Comparison of ENCODE assay signal across 20 cellular contexts in the genomic region with DNA sequence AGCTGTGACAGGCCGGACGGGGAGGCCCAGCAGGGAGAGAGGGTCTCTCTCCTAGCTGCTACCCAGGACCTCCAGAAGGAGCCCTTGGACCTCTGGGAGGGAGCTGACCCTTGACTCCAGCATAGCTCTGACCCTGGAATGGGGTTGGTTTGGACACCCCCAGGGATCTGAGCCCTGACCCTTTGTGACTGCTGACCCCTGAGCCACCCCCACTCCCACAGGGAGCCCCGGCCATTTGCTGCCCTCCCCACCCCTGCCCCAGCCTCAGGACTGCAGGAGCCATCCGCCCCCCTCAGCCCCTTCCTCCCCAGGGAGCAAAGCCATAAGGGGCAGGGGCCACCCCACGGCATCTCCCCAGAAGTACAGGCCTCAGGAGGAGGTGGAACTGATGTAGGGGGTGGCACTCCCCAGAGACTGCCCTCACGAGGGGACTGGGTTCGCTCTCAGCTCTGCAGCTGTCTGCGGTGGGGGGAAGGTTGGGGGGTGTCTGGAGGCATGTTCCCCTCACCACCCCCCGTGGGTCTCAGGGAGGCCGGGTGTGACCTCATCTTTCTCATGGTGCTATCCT. TPM values are rescaled to one million over a fixed set of nuclear protein-coding genes. Genes with fewer than 3 reads are reported as not detected.
DNase-seq lines count a peak whose midpoint lies in the region; ATAC-seq and TF ChIP-seq lines count a peak whose summit lies in the region.
"Had no signal": no experiment of that assay in that cellular context is flagged by ENCODE, and none has a peak within 500 bp of the region (broad histone marks: within the 10 kb centered on the region; RNA-seq: fewer than 3 reads in every experiment).

No MANE protein-coding gene starts in this region.

- H3K9me3 ChIP-seq in iPS-20b (ENCODE audit: insufficient read depth, low read depth, low read length) (no peaks in the 10 kb centered on the region), ascending aorta (no peaks in the 10 kb centered on the region)
- H3K9me3 ChIP-seq: A549, SJSA1 had no signal

- DNase-seq in GM23338 (ENCODE audit: low spot score) = no peak
- no peak for DNase-seq in RWPE1 (ENCODE audit: low spot score)
- no peak for DNase-seq in neural crest cell (ENCODE audit: low read depth, low spot score)
- no peak for DNase-seq in activated naive CD4-positive, alpha-beta T cell (lab: John Stamatoyannopoulos, UW)
- DNase-seq in ascending aorta (ENCODE audit: low spot score in 2 of 2) = no peak
- DNase-seq: DND-41, GDM1, KBM-7, NCI-H1417 treated with DMSO at 0.1 percent for 48 hours, NCI-H2081, NCI-H748 treated with DMSO at 0.1 percent for 48 hours, PC-3 had no signal

- H3K4me1 Mint-ChIP-seq in GM23338 (peaks cover 48% of the 10 kb centered on the region), neural crest cell (peaks cover 9% of the 10 kb centered on the region)

- intact Hi-C loops in ascending aorta (cut with DNase I) = no loop called here

- H4K20me1 ChIP-seq in GM23338 (replicated peaks; ENCODE audit: insufficient read depth) = no peaks in the 10 kb centered on the region

- H3K79me2 ChIP-seq in GM23338 (replicated peaks; ENCODE audit: insufficient read depth) = no peaks in the 10 kb centered on the region

- POLR2A ChIA-PET in RWPE1 (lab: Yijun Ruan, JAX; ENCODE audit: low non-redundant PET) = no interaction called here

- H3K36me3 ChIP-seq in GM23338 (ENCODE audit: insufficient read depth) (no peaks in the 10 kb centered on the region; the same call in 1 of the 2 replicates), iPS-20b (ENCODE audit: insufficient read depth, low read depth, low read length) (peaks cover 31% of the 10 kb centered on the region), ascending aorta (peaks cover 7 to 19% of the 10 kb centered on the region in 2 donors)
- H3K36me3 ChIP-seq: SJSA1 had no signal

- H3K4me3 ChIP-seq in GM23338 (no peak overlapping the region), iPS-20b (ENCODE audit: low read length) (no peak overlapping the region; the same call in 1 of the 2 replicates), ascending aorta (no peak overlapping the region)
- H3K4me3 ChIP-seq: A549, GM12878, SJSA1 had no signal

- peak overlapping the region; percentile 68; the same call in 1 of the 2 replicates for H3K9ac ChIP-seq in iPS-20b (ENCODE audit: low read depth, low read length)

- TF ChIP-seq CTCF in GM23338 (conservative IDR thresholded peaks at IDR 0.05; ENCODE audit: low read depth in 2 of 2) = no peak
- no peak for TF ChIP-seq CTCF in RWPE1 (conservative IDR thresholded peaks at IDR 0.05; ENCODE audit: low read depth)
- no peak for TF ChIP-seq CTCF in neural crest cell (conservative IDR thresholded peaks at IDR 0.05)
- no peak for TF ChIP-seq CTCF in ascending aorta (IDR thresholded peaks at IDR 0.05)

- peaks cover 39% of the 10 kb centered on the region for H3K27me3 Mint-ChIP-seq in GM23338 (ENCODE audit: insufficient read depth, low read depth, poor library complexity)
- peaks cover 24% of the 10 kb centered on the region for H3K27me3 Mint-ChIP-seq in neural crest cell (ENCODE audit: low read depth)

- ATAC-seq in GM23338 (no peak), HG02623 (IDR thresholded peaks at IDR 0.05; ENCODE audit: unreplicated experiment) (no peak)
- ATAC-seq: GM12878, PC-3 had no signal

- H3K27me3 ChIP-seq in GM23338 (ENCODE audit: insufficient read depth) (peaks cover 17% of the 10 kb centered on the region), iPS-20b (ENCODE audit: insufficient read depth, low read length) (peaks cover 22% of the 10 kb centered on the region), ascending aorta (no peaks in the 10 kb centered on the region)

- H3F3A ChIP-seq in GM23338 (replicated peaks; ENCODE audit: low read depth) = peaks cover 17% of the 10 kb centered on the region

- peak overlapping the region; percentile 75 for H3K4me2 ChIP-seq in GM23338
- H3K4me2 ChIP-seq: A549 had no signal

- peaks cover 30% of the 10 kb centered on the region for H3K36me3 Mint-ChIP-seq in GM23338 (ENCODE audit: low read depth)
- no peaks in the 10 kb centered on the region for H3K36me3 Mint-ChIP-seq in neural crest cell (ENCODE audit: low read depth)

- H3K4me1 ChIP-seq in GM23338 (ENCODE audit: insufficient read depth) = peaks cover 33% of the 10 kb centered on the region
- peaks cover 13% of the 10 kb centered on the region; the same call in 1 of the 2 replicates for H3K4me1 ChIP-seq in iPS-20b (ENCODE audit: insufficient read depth, low read length)
- no peaks in the 10 kb centered on the region for H3K4me1 ChIP-seq in ascending aorta

- CTCF ChIA-PET in RWPE1 (lab: Yijun Ruan, JAX) = interaction anchor here (0.5 to 1.1 kb wide), 3 partner anchors 11 to 186 kb away, joined by 3 to 4 read pairs (median 3); no protein-coding TSS in a partner anchor

- H3K27ac Mint-ChIP-seq in GM23338 (peak overlapping the region; percentile 69), neural crest cell (ENCODE audit: unreplicated experiment) (peak overlapping the region; percentile 19)

- no peak overlapping the region for H2AFZ ChIP-seq in GM23338

- H3K9me2 ChIP-seq in GM23338 (ENCODE audit: insufficient read depth) = no peaks in the 10 kb centered on the region

- no peak overlapping the region for H3K27ac ChIP-seq in GM23338 (ENCODE audit: low read depth)
- H3K27ac ChIP-seq in RWPE1 = peak overlapping the region; percentile 97
- peak overlapping the region; percentile 87 for H3K27ac ChIP-seq in iPS-20b (ENCODE audit: low read length)
- no peak overlapping the region for H3K27ac ChIP-seq in ascending aorta
- H3K27ac ChIP-seq: C4-2B, HL-60, SJSA1 had no signal

- H3K9me3 Mint-ChIP-seq in GM23338 = no peaks in the 10 kb centered on the region
- no peaks in the 10 kb centered on the region for H3K9me3 Mint-ChIP-seq in neural crest cell

- peak overlapping the region; percentile 52; the same call in 2 of the 3 replicates for H3K4me3 Mint-ChIP-seq in GM23338
- H3K4me3 Mint-ChIP-seq in neural crest cell = peak overlapping the region; percentile 47

TF ChIP-seq in GM23338, 12 proteins besides CTCF, POLR2A, EP300 and RAD21 (continues in another document):
- TF ChIP-seq JUNB (IDR thresholded peaks at IDR 0.05; ENCODE audit: unreplicated experiment) (no peak), ETS1 (IDR thresholded peaks at IDR 0.05) (no peak), NANOG (IDR thresholded peaks at IDR 0.05; ENCODE audit: borderline replicate concordance) (no peak), STAT1 (IDR thresholded peaks at IDR 0.05; ENCODE audit: unreplicated experiment) (no peak), POLR2AphosphoS5 (IDR thresholded peaks at IDR 0.05; ENCODE audit: low read depth) (no peak), ZNF331 (CRISPR knock-in tag; IDR thresholded peaks at IDR 0.05; ENCODE audit: low read depth) (no peak), EZH2 (IDR thresholded peaks at IDR 0.05; ENCODE audit: low read depth, unreplicated experiment) (no peak)

RNA-seq across cellular contexts. Expression of gene COX6B2, which starts 7.0 kb away (rescaled TPM):
- 2.7 and 2.9 TPM in 2 replicates for total RNA-seq in GM23338 (2014; rRNA removed; shearing (Covaris generic))
- 5.3 and 5.7 TPM in 2 replicates for polyA plus RNA-seq in GM23338 (2016; fragmentation: Nextera tagmentation; extraction: Ambion mirVana)
- total RNA-seq in neural crest cell (0.16 TPM in 1 of 2 replicates, not detected in the other), ascending aorta (not detected)
- total RNA-seq: GM12878, NCI-H460 had no signal

RNA-seq across cellular contexts. Expression of gene KMT5C, which starts 7.8 kb away (rescaled TPM):
- total RNA-seq in GM23338 (2014; rRNA removed; shearing (Covaris generic)) = 34.3 and 43.2 TPM in 2 replicates
- polyA plus RNA-seq in GM23338 (2016; fragmentation: Nextera tagmentation; extraction: Ambion mirVana) = 12.9 and 14.2 TPM in 2 replicates
- total RNA-seq in neural crest cell (32.9 and 35.2 TPM in 2 replicates), ascending aorta (21.7 TPM)

RNA-seq across cellular contexts. Expression of gene GARIN5B, which starts 15.5 kb away (rescaled TPM):
- not detected in 2 replicates for total RNA-seq in GM23338 (2014; rRNA removed; shearing (Covaris generic))
- polyA plus RNA-seq in GM23338 (2016; fragmentation: Nextera tagmentation; extraction: Ambion mirVana) = not detected in 2 replicates
- not detected in 2 replicates for total RNA-seq in neural crest cell
- not detected for total RNA-seq in ascending aorta
- total RNA-seq: GM12878, NCI-H460, PC-3 had no signal
- polyA plus RNA-seq: GM12878 had no signal

RNA-seq across cellular contexts. Expression of gene TMEM150B, which starts 22.4 kb away (rescaled TPM):
- not detected in 2 replicates for total RNA-seq in GM23338 (2014; rRNA removed; shearing (Covaris generic))
- polyA plus RNA-seq in GM23338 (2016; fragmentation: Nextera tagmentation; extraction: Ambion mirVana) = 0.29 and 0.40 TPM in 2 replicates
- total RNA-seq in neural crest cell (not detected in 2 replicates), ascending aorta (not detected)
- total RNA-seq: NCI-H460, PC-3, SJSA1 had no signal

RNA-seq across cellular contexts. Expression of gene IL11, which starts 22.7 kb away (rescaled TPM):
- total RNA-seq in GM23338 (2014; rRNA removed; shearing (Covaris generic)) = 1.1 and 2.2 TPM in 2 replicates
- polyA plus RNA-seq in GM23338 (2016; fragmentation: Nextera tagmentation; extraction: Ambion mirVana) = 0.58 and 1.7 TPM in 2 replicates
- total RNA-seq in neural crest cell (0.56 and 0.59 TPM in 2 replicates), ascending aorta (not detected)
- polyA plus RNA-seq: GM12878 had no signal

Comparison
In these comparisons a context has a peak if more than half of its experiments do, and no peak if none do; other contexts are left out.
1. H3K27ac ChIP-seq: peak in RWPE1 (single experiment) and iPS-20b (single experiment); none in GM23338 (single experiment) and ascending aorta (0 of 2).